1 cellular context compared by ENCODE assay signal in genomic region chr13:31968473-31968872, GRCh38.
A peak's percentile ranks its signal among the peaks of the same experiment; 100 is the strongest.
TF ChIP-seq lines count a peak whose summit lies in the region.

No MANE protein-coding gene starts in this region.

TF ChIP-seq in GM12878, 131 proteins besides CTCF, POLR2A, EP300 and RAD21:
- TF ChIP-seq, protein P1, sequence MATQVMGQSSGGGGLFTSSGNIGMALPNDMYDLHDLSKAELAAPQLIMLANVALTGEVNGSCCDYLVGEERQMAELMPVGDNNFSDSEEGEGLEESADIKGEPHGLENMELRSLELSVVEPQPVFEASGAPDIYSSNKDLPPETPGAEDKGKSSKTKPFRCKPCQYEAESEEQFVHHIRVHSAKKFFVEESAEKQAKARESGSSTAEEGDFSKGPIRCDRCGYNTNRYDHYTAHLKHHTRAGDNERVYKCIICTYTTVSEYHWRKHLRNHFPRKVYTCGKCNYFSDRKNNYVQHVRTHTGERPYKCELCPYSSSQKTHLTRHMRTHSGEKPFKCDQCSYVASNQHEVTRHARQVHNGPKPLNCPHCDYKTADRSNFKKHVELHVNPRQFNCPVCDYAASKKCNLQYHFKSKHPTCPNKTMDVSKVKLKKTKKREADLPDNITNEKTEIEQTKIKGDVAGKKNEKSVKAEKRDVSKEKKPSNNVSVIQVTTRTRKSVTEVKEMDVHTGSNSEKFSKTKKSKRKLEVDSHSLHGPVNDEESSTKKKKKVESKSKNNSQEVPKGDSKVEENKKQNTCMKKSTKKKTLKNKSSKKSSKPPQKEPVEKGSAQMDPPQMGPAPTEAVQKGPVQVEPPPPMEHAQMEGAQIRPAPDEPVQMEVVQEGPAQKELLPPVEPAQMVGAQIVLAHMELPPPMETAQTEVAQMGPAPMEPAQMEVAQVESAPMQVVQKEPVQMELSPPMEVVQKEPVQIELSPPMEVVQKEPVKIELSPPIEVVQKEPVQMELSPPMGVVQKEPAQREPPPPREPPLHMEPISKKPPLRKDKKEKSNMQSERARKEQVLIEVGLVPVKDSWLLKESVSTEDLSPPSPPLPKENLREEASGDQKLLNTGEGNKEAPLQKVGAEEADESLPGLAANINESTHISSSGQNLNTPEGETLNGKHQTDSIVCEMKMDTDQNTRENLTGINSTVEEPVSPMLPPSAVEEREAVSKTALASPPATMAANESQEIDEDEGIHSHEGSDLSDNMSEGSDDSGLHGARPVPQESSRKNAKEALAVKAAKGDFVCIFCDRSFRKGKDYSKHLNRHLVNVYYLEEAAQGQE (IDR thresholded peaks at IDR 0.05; ENCODE audit: low read depth, low read length) = no peak
- TF ChIP-seq SPI1 (IDR thresholded peaks at IDR 0.05; ENCODE audit: borderline replicate concordance, insufficient read depth, low read depth, low read length) = peak; percentile 89
- no peak for TF ChIP-seq ZBTB33 (IDR thresholded peaks at IDR 0.05)
- peak; percentile 66 for TF ChIP-seq SMAD1 (IDR thresholded peaks at IDR 0.05; ENCODE audit: low read depth, partially characterized antibody)
- no peak for TF ChIP-seq DPF2 (IDR thresholded peaks at IDR 0.05)
- 0 out of 4 replicates have a peak, but pooled peaks of 1 of the 2 experiments have one; percentile 12 for TF ChIP-seq BHLHE40 (IDR thresholded peaks at IDR 0.05; ENCODE audit: borderline replicate concordance in 1 of 2, low read depth in 2 of 2, low read length in 1 of 2)
- no peak for TF ChIP-seq TCF7 (IDR thresholded peaks at IDR 0.05; ENCODE audit: borderline replicate concordance)
- TF ChIP-seq BACH1 (IDR thresholded peaks at IDR 0.05; ENCODE audit: borderline replicate concordance) = no peak
- TF ChIP-seq EED (IDR thresholded peaks at IDR 0.05; ENCODE audit: low read depth) = peak; percentile 49
- peak; percentile 53; the same call in 1 of the 2 replicates for TF ChIP-seq IKZF1 (conservative IDR thresholded peaks at IDR 0.05)
- TF ChIP-seq, protein P2, sequence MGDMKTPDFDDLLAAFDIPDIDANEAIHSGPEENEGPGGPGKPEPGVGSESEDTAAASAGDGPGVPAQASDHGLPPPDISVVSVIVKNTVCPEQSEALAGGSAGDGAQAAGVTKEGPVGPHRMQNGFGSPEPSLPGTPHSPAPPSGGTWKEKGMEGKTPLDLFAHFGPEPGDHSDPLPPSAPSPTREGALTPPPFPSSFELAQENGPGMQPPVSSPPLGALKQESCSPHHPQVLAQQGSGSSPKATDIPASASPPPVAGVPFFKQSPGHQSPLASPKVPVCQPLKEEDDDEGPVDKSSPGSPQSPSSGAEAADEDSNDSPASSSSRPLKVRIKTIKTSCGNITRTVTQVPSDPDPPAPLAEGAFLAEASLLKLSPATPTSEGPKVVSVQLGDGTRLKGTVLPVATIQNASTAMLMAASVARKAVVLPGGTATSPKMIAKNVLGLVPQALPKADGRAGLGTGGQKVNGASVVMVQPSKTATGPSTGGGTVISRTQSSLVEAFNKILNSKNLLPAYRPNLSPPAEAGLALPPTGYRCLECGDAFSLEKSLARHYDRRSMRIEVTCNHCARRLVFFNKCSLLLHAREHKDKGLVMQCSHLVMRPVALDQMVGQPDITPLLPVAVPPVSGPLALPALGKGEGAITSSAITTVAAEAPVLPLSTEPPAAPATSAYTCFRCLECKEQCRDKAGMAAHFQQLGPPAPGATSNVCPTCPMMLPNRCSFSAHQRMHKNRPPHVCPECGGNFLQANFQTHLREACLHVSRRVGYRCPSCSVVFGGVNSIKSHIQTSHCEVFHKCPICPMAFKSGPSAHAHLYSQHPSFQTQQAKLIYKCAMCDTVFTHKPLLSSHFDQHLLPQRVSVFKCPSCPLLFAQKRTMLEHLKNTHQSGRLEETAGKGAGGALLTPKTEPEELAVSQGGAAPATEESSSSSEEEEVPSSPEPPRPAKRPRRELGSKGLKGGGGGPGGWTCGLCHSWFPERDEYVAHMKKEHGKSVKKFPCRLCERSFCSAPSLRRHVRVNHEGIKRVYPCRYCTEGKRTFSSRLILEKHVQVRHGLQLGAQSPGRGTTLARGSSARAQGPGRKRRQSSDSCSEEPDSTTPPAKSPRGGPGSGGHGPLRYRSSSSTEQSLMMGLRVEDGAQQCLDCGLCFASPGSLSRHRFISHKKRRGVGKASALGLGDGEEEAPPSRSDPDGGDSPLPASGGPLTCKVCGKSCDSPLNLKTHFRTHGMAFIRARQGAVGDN (IDR thresholded peaks at IDR 0.05) = no peak
- TF ChIP-seq IKZF2 (IDR thresholded peaks at IDR 0.05) = peak; percentile 77 to 86; a peak in 3 of 4 replicates
- peak; percentile 65; the same call in 1 of the 2 replicates for TF ChIP-seq RELB (IDR thresholded peaks at IDR 0.05; ENCODE audit: low read depth)
